Comparison of ENCODE assay signal across 8 cellular contexts in genomic region chr7:151247611-151248176, GRCh38.
A peak's percentile ranks its signal among the peaks of the same experiment; 100 is the strongest.
DNase-seq lines count a peak whose midpoint lies in the region; ATAC-seq and TF ChIP-seq lines count a peak whose summit lies in the region.
"Had no signal": no experiment of that assay in that cellular context is flagged by ENCODE, and none has a peak within 500 bp of the region (broad histone marks: within the 10 kb centered on the region; RNA-seq: fewer than 3 reads in every experiment).

No MANE protein-coding gene starts in this region.

- H3K4me1 Mint-ChIP-seq in activated naive CD8-positive, alpha-beta T cell (ENCODE audit: low read depth) = peaks cover 53% of the 10 kb centered on the region
- peaks cover 87% of the 10 kb centered on the region for H3K4me1 Mint-ChIP-seq in stimulated activated naive CD8-positive, alpha-beta T cell treated with anti-CD3 and anti-CD28 coated beads, Interleukin-15, amount 100 ng/mL, for 72 hours

- H3K27ac Mint-ChIP-seq in activated naive CD8-positive, alpha-beta T cell = no peak overlapping the region
- no peak overlapping the region for H3K27ac Mint-ChIP-seq in stimulated activated naive CD8-positive, alpha-beta T cell treated with anti-CD3 and anti-CD28 coated beads, Interleukin-15, amount 100 ng/mL, for 72 hours

- no peaks in the 10 kb centered on the region for H3K9me3 Mint-ChIP-seq in activated naive CD8-positive, alpha-beta T cell (ENCODE audit: low read depth)
- no peaks in the 10 kb centered on the region for H3K9me3 Mint-ChIP-seq in stimulated activated naive CD8-positive, alpha-beta T cell treated with anti-CD3 and anti-CD28 coated beads, Interleukin-15, amount 100 ng/mL, for 72 hours

- H3K36me3 Mint-ChIP-seq in activated naive CD8-positive, alpha-beta T cell = no peaks in the 10 kb centered on the region

- DNase-seq in HEK293T (ENCODE audit: extremely low spot score) = no peak
- no peak for DNase-seq in stimulated activated naive CD8-positive, alpha-beta T cell treated with anti-CD3 and anti-CD28 coated beads, Interleukin-15, amount 100 ng/mL, for 72 hours
- no peak for DNase-seq in iPS-NIHi11 (ENCODE audit: low spot score)
- DNase-seq in NCI-H2107 (lab: John Stamatoyannopoulos, UW) = no peak
- no peak for DNase-seq in T-helper 1 cell
- DNase-seq: left colon had no signal

- CTCF ChIA-PET in HEK293T (lab: Yijun Ruan, JAX) = interaction anchor here (0.7 to 2.3 kb wide), 7 partner anchors 10 to 68 kb away, joined by 3 to 18 read pairs (median 5); partner anchors contain the start of gene ABCF2

- peak overlapping the region; percentile 63 for H3K4me3 ChIP-seq in iPS-18c (ENCODE audit: insufficient read depth, low read depth, low read length)

- no peaks in the 10 kb centered on the region for H3K27me3 Mint-ChIP-seq in activated naive CD8-positive, alpha-beta T cell
- peaks cover 64% of the 10 kb centered on the region for H3K27me3 Mint-ChIP-seq in stimulated activated naive CD8-positive, alpha-beta T cell treated with anti-CD3 and anti-CD28 coated beads, Interleukin-15, amount 100 ng/mL, for 72 hours

- no peak for ATAC-seq in stimulated activated naive CD8-positive, alpha-beta T cell treated with anti-CD3 and anti-CD28 coated beads, Interleukin-15, amount 100 ng/mL, for 72 hours

- H3K9me3 ChIP-seq in iPS-18c (ENCODE audit: control insufficient read depth, insufficient read depth, low read length) = no peaks in the 10 kb centered on the region

- H3K4me3 Mint-ChIP-seq in activated naive CD8-positive, alpha-beta T cell = peak overlapping the region; percentile 73
- H3K4me3 Mint-ChIP-seq in stimulated activated naive CD8-positive, alpha-beta T cell treated with anti-CD3 and anti-CD28 coated beads, Interleukin-15, amount 100 ng/mL, for 72 hours = peak overlapping the region; percentile 69 to 83

- POLR2A ChIA-PET in HEK293T (lab: Yijun Ruan, JAX) = interaction anchor here (0.8 to 3.8 kb wide), 10 partner anchors 8 to 167 kb away, joined by 3 to 25 read pairs (median 6); partner anchors contain the start of genes ABCF2, CHPF2 and FASTK

TF ChIP-seq in HEK293T, 16 proteins besides CTCF, POLR2A, EP300 and RAD21:
- TF ChIP-seq NFRKB (IDR thresholded peaks at IDR 0.05) = no peak
- TF ChIP-seq HDGF (IDR thresholded peaks at IDR 0.05; ENCODE audit: borderline replicate concordance) = no peak
- no peak for TF ChIP-seq SUZ12 (IDR thresholded peaks at IDR 0.05)
- peak; percentile 43 for TF ChIP-seq L3MBTL2 (conservative IDR thresholded peaks at IDR 0.05)
- no peak for TF ChIP-seq CTBP1 (IDR thresholded peaks at IDR 0.05; ENCODE audit: borderline replicate concordance)
- no peak for TF ChIP-seq BHLHE40 (IDR thresholded peaks at IDR 0.05; ENCODE audit: borderline replicate concordance)
- no peak for TF ChIP-seq FOXK2 (IDR thresholded peaks at IDR 0.05)
